1 cellular context compared by ENCODE assay signal in the genomic region with DNA sequence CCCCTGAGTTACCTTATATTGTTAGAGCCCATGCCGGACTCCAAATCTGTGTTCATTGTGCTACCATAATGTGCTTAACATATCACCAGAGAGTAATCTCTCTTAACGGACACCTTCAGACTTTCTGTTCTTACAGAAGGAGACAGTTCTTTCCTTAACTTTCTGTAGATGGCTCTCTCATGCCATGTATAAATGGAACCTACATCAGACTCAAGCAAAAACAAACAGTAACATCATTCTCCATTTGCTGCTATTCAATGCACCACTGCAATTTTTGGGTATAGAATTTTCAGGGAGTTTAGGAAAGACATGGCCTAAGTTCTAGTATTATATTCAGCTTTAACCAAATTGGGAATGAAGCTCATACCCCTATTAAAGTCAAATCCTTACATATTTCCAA.
TF ChIP-seq lines count a peak whose summit lies in the region.

No MANE protein-coding gene starts in this region.

TF ChIP-seq in GM23338, 12 proteins besides CTCF, POLR2A, EP300 and RAD21:
- no peak for TF ChIP-seq ZNF462 (CRISPR knock-in tag; IDR thresholded peaks at IDR 0.05)
- no peak for TF ChIP-seq NANOG (IDR thresholded peaks at IDR 0.05; ENCODE audit: borderline replicate concordance)
- no peak for TF ChIP-seq ZNF114 (CRISPR knock-in tag; IDR thresholded peaks at IDR 0.05)
- no peak for TF ChIP-seq CREB1 (CRISPR knock-in tag; IDR thresholded peaks at IDR 0.05; ENCODE audit: low read depth)
- TF ChIP-seq EZH2 (IDR thresholded peaks at IDR 0.05; ENCODE audit: low read depth, unreplicated experiment) = no peak
- no peak for TF ChIP-seq REST (IDR thresholded peaks at IDR 0.05; ENCODE audit: unreplicated experiment)
- no peak for TF ChIP-seq STAT1 (IDR thresholded peaks at IDR 0.05; ENCODE audit: unreplicated experiment)
- TF ChIP-seq ETS1 (IDR thresholded peaks at IDR 0.05) = no peak
- TF ChIP-seq POLR2AphosphoS5 (IDR thresholded peaks at IDR 0.05; ENCODE audit: low read depth) = no peak
- TF ChIP-seq EZH2phosphoT487 (IDR thresholded peaks at IDR 0.05; ENCODE audit: unreplicated experiment) = no peak
- TF ChIP-seq ZNF331 (CRISPR knock-in tag; IDR thresholded peaks at IDR 0.05; ENCODE audit: low read depth) = no peak
TF ChIP-seq in GM23338: peak in this region for 0.
